5 cellular contexts compared by ENCODE assay signal in genomic region chr16:4333714-4334113, GRCh38. TPM values are rescaled to one million over a fixed set of nuclear protein-coding genes. Genes with fewer than 3 reads are reported as not detected.
"Had no signal": no experiment of that assay in that cellular context is flagged by ENCODE, and none has a peak within 500 bp of the region (broad histone marks: within the 10 kb centered on the region; RNA-seq: fewer than 3 reads in every experiment).

No MANE protein-coding gene starts in this region.

RNA-seq across cellular contexts. Expression of gene VASN, which starts 37.9 kb away (rescaled TPM):
- total RNA-seq: activated CD4-positive, alpha-beta T cell treated with anti-CD3 and anti-CD28 coated beads for 36 hours; activated CD4-positive, alpha-beta T cell treated with anti-CD3 and anti-CD28 coated beads, Interleukin-2, amount 10 ng/mL, durations not matched to agents 7 days and 5 days; activated CD8-positive, alpha-beta memory T cell treated with anti-CD3 and anti-CD28 coated beads, Interleukin-2, amount 10 ng/mL, durations not matched to agents 7 days and 5 days; activated CD8-positive, alpha-beta T cell treated with anti-CD3 and anti-CD28 coated beads, Interleukin-2, amount 10 ng/mL, durations not matched to agents 7 days and 5 days; activated T-helper 2 cell treated with anti-CD3 and anti-CD28 coated beads, Interferon-gamma antibody, Interleukin-2, Interleukin-4, amounts not matched to agents 10 μg/mL and 5 μg/mL and 100 μg/mL, durations not matched to agents 14 hours and 24 hours and 36 hours had no signal
